Comparison of ENCODE assay signal across 17 cellular contexts in the genomic region with DNA sequence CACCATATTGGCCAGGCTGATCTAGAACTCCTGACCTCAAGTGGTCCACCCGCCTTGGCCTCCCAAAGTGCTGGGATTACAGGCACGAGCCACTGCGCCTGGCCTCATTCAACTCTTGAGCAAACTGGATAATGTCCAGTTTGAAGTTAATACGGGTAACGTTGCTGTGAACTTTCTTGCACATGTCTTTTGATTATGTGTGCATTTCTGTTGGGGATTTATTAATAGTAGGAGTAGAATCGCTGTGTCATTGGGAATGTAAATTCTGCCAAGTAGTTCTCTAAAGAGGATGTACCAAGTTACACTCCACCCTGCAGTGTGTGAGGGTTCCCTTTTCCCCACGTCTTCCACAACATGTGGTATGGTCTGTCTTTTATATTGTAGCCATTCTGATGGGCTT. TPM values are rescaled to one million over a fixed set of nuclear protein-coding genes. Genes with fewer than 3 reads are reported as not detected.
DNase-seq lines count a peak whose midpoint lies in the region; ATAC-seq and TF ChIP-seq lines count a peak whose summit lies in the region.
"Had no signal": no experiment of that assay in that cellular context is flagged by ENCODE, and none has a peak within 500 bp of the region (broad histone marks: within the 10 kb centered on the region; RNA-seq: fewer than 3 reads in every experiment).

No MANE protein-coding gene starts in this region.

- H3K27ac ChIP-seq in neutrophil: peak overlapping the region; percentile 74

- TF ChIP-seq CTCF in fibroblast of mammary gland (conservative IDR thresholded peaks at IDR 0.05; ENCODE audit: control insufficient read depth, insufficient read depth, low read depth, low read length) (no peak), neutrophil (IDR thresholded peaks at IDR 0.05) (no peak)

- H3K4me3 ChIP-seq in fibroblast of mammary gland (ENCODE audit: control insufficient read depth, low read depth, low read length) (no peak overlapping the region), neutrophil (ENCODE audit: low read depth in 1 of 2, low read length in 1 of 2) (peak overlapping the region in 1 of 2 experiments; percentile 24)

- ATAC-seq in GM18858 (IDR thresholded peaks at IDR 0.05; ENCODE audit: unreplicated experiment) (no peak), GM18909 (IDR thresholded peaks at IDR 0.05; ENCODE audit: poor library complexity, unreplicated experiment) (no peak), GM19463 (IDR thresholded peaks at IDR 0.05; ENCODE audit: unreplicated experiment) (no peak)
- ATAC-seq: activated CD8-positive, alpha-beta T cell treated with anti-CD3 and anti-CD28 coated beads, Interleukin-2, amount 10 ng/mL, durations not matched to agents 7 days and 5 days; stimulated activated naive B cell treated with anti-CD40 and anti-IgM and Interleukin-4, amounts not matched to agents 10 μg/mL and 1 μg/mL and 100 μg/mL, for 72 hours had no signal

- peaks cover 56 to 64% of the 10 kb centered on the region in 2 experiments for H3K4me1 ChIP-seq in neutrophil (ENCODE audit: control insufficient read depth in 1 of 2, insufficient read depth in 1 of 2, low read depth in 1 of 2, low read length in 1 of 2)

- no peaks in the 10 kb centered on the region for H3K9me3 ChIP-seq in neutrophil

- H3K36me3 ChIP-seq in neutrophil: peaks cover 13% of the 10 kb centered on the region

- DNase-seq in Caki2 (ENCODE audit: low read depth): peak; percentile 45
- peak; percentile 47 for DNase-seq in NOMO-1 treated with dmso at 0.1 percent for 144 hours (lab: John Stamatoyannopoulos, UW; ENCODE audit: unreplicated experiment)
- peak; percentile 53 for DNase-seq in fibroblast of mammary gland (ENCODE audit: low read depth)
- no peak for DNase-seq in mucosa of gallbladder (ENCODE audit: low spot score)
- DNase-seq: activated CD8-positive, alpha-beta T cell treated with anti-CD3 and anti-CD28 coated beads, Interleukin-2, amount 10 ng/mL, durations not matched to agents 7 days and 5 days; activated naive CD4-positive, alpha-beta T cell treated with anti-CD3 and anti-CD28 coated beads, Interleukin-2, amount 10 ng/mL, durations not matched to agents 7 days and 5 days; DND-41; KG1; NCI-H2081; NK-92 treated with Interleukin-12 subunit alpha and Interleukin-12 subunit beta, amount 100 ng/mL, for 24 hours; stimulated activated CD4-positive, alpha-beta T cell treated with anti-CD3 and anti-CD28 coated beads, Interleukin-4, amount 100 ng/mL, for 24 hours; stimulated activated naive B cell treated with anti-CD40 and anti-IgM and Interleukin-4, amounts not matched to agents 10 μg/mL and 1 μg/mL and 100 μg/mL, for 72 hours; T-helper 2 cell had no signal

- H3K27me3 ChIP-seq in neutrophil: no peaks in the 10 kb centered on the region

- in situ Hi-C loops in Caki2 (cut with HindIII; ENCODE audit: low pct_unique_long_range_greater_than_20kb, low sequenced_read_pairs): no loop called here

RNA-seq across cellular contexts. Expression of gene IMPA2, which starts 6.2 kb away (rescaled TPM):
- 339 and 379 TPM in 2 replicates for total RNA-seq in Caki2 (2014; rRNA removed; shearing (Covaris generic); ENCODE audit: low replicate concordance)
- 64.2 TPM for total RNA-seq in mucosa of gallbladder
